ENCODE assay signal across 17 cellular contexts in the genomic region with DNA sequence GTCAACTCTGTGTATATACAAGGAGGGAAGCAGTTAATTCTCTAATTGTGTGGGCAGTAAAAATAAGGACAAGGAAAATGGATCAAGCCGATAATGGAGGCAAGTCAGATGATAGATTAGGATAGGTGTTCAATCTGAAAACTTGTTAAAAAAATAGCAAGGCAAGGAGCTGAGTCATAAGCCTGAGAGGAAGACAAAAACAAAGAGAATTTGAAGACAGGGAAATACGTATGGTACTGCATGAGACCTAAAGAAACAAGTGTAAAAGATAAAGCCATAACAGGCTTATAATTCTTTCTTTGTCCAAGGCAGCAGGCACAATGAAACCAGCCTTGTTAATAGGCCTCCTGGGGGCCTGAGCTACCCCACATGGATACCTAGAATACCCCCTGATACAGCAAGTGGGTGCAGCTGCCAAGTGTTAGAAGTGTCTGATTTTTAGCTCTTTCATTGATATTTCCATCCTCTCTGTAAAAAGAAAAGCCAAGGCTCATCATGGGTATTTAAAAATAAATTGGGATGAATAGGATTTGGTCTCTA.
DNase-seq lines count a peak whose midpoint lies in the region; ATAC-seq, FAIRE-seq and TF ChIP-seq lines count a peak whose summit lies in the region.
"Had no signal": no experiment of that assay in that cellular context is flagged by ENCODE, and none has a peak within 500 bp of the region (broad histone marks: within the 10 kb centered on the region; RNA-seq: fewer than 3 reads in every experiment).

No MANE protein-coding gene starts in this region.

- H3K36me3 ChIP-seq in SJCRH30, result no peaks in the 10 kb centered on the region
- no peaks in the 10 kb centered on the region for H3K36me3 ChIP-seq in endothelial cell of umbilical vein (ENCODE audit: control insufficient read depth in 2 of 2, extremely low read depth in 1 of 2, insufficient read depth in 2 of 2, low read length in 2 of 2)
- no peaks in the 10 kb centered on the region for H3K36me3 ChIP-seq in smooth muscle cell (ENCODE audit: low read depth)
- H3K36me3 ChIP-seq in CD8-positive, alpha-beta T cell (ENCODE audit: insufficient read depth, low read length), result no peaks in the 10 kb centered on the region
- H3K36me3 ChIP-seq: BLaER1 treated with 17β-estradiol and CSF1 and Interleukin-3, amounts not matched to agents 10 nM and 100 nM had no signal

- no peaks in the 10 kb centered on the region for H3K9me1 ChIP-seq in endothelial cell of umbilical vein (replicated peaks; ENCODE audit: control insufficient read depth, extremely low read depth, insufficient read depth, low read length)

- no peak for TF ChIP-seq POLR2A in H54 (IDR thresholded peaks at IDR 0.05; ENCODE audit: low read depth, low read length)
- TF ChIP-seq POLR2A in endothelial cell of umbilical vein (IDR thresholded peaks at IDR 0.05; ENCODE audit: low read depth, low read length), result no peak

- DNase-seq in H54 (ENCODE audit: insufficient read length, low spot score) (no peak), SJCRH30 (peak; percentile 57 to 79), endothelial cell of umbilical vein (ENCODE audit: low read depth, low spot score) (peak; percentile 81), smooth muscle cell (lab: John Stamatoyannopoulos, UW; ENCODE audit: unreplicated experiment) (no peak), midbrain (lab: John Stamatoyannopoulos, UW) (no peak)
- DNase-seq in CD8-positive, alpha-beta T cell, result no peak
- DNase-seq: ACHN; Calu3; CD4-positive, CD25-positive, alpha-beta regulatory T cell; DMS 273 treated with DMSO at 0.1 percent for 48 hours; GM23248; HCEC 1CT; HFFc6 had no signal

- H3K4me3 Mint-ChIP-seq in CD8-positive, alpha-beta T cell, result no peak overlapping the region
- H3K4me3 Mint-ChIP-seq: CD4-positive, CD25-positive, alpha-beta regulatory T cell; HFFc6 had no signal

- no peak overlapping the region for H3K27ac Mint-ChIP-seq in CD8-positive, alpha-beta T cell
- H3K27ac Mint-ChIP-seq: CD4-positive, CD25-positive, alpha-beta regulatory T cell; HFFc6 had no signal

- no peaks in the 10 kb centered on the region for H3K9me3 ChIP-seq in SJCRH30 (replicated peaks)
- H3K9me3 ChIP-seq in endothelial cell of umbilical vein (replicated peaks; ENCODE audit: control insufficient read depth, insufficient read depth, low read length), result no peaks in the 10 kb centered on the region
- no peaks in the 10 kb centered on the region for H3K9me3 ChIP-seq in smooth muscle cell (replicated peaks; ENCODE audit: low read depth)
- H3K9me3 ChIP-seq in CD8-positive, alpha-beta T cell (ENCODE audit: low read length), result no peaks in the 10 kb centered on the region
- H3K9me3 ChIP-seq: BLaER1 treated with 17β-estradiol and CSF1 and Interleukin-3, amounts not matched to agents 10 nM and 100 nM had no signal

- POLR2A ChIA-PET in endothelial cell of umbilical vein (lab: Charles Lee), result interaction anchor here (0.8 kb wide), 1 partner anchor 14 kb away, joined by 3 read pairs; no protein-coding TSS in a partner anchor
- POLR2A ChIA-PET in CD8-positive, alpha-beta T cell (lab: Charles Lee), result no interaction called here

- H3K4me1 Mint-ChIP-seq in CD8-positive, alpha-beta T cell (ENCODE audit: low read depth), result no peaks in the 10 kb centered on the region

- WGBS in smooth muscle cell (ENCODE audit: low lambda C conversion rate), result 64% methylated on average over 2 of the region's 2 CpGs

- CTCF ChIA-PET in endothelial cell of umbilical vein (lab: Charles Lee), result interaction anchor here (1.1 to 2.4 kb wide), 3 partner anchors 13 to 825 kb away, joined by 3 to 17 read pairs (median 4); no protein-coding TSS in a partner anchor
- CTCF ChIA-PET in CD8-positive, alpha-beta T cell (lab: Charles Lee), result no interaction called here

- dilution Hi-C loops in endothelial cell of umbilical vein (cut with MboI; ENCODE audit: extremely low pct_ligation_motif_present, low sequenced_read_pairs), result no loop called here

- H3K79me2 ChIP-seq in endothelial cell of umbilical vein (ENCODE audit: control insufficient read depth, insufficient read depth, low read length) (no peaks in the 10 kb centered on the region), smooth muscle cell (ENCODE audit: low read depth) (no peaks in the 10 kb centered on the region)

- TF ChIP-seq CTCF in endothelial cell of umbilical vein (IDR thresholded peaks at IDR 0.05; ENCODE audit: extremely low read depth in 1 of 2, insufficient read depth in 1 of 2, low read depth in 1 of 2, low read length in 2 of 2) (no peak), smooth muscle cell (IDR thresholded peaks at IDR 0.05; ENCODE audit: borderline replicate concordance, insufficient read depth, poor library complexity, severe bottlenecking) (no peak)
- TF ChIP-seq CTCF in CD8-positive, alpha-beta T cell (IDR thresholded peaks at IDR 0.05), result no peak

- no peaks in the 10 kb centered on the region for H4K20me1 ChIP-seq in endothelial cell of umbilical vein (replicated peaks; ENCODE audit: control insufficient read depth, extremely low read depth, insufficient read depth, low read length)
- no peaks in the 10 kb centered on the region for H4K20me1 ChIP-seq in smooth muscle cell (ENCODE audit: low read depth)
- H4K20me1 ChIP-seq: BLaER1 treated with 17β-estradiol and CSF1 and Interleukin-3, amounts not matched to agents 10 nM and 100 nM had no signal

- H3K27ac ChIP-seq in SJCRH30 (no peak overlapping the region; the same call in 1 of the 2 replicates), endothelial cell of umbilical vein (ENCODE audit: insufficient read depth, low read depth, low read length) (peak overlapping the region; percentile 84), smooth muscle cell (ENCODE audit: low read depth) (no peak overlapping the region)
- no peak overlapping the region for H3K27ac ChIP-seq in CD8-positive, alpha-beta T cell (ENCODE audit: low read depth, low read length)
- H3K27ac ChIP-seq: BLaER1 treated with 17β-estradiol and CSF1 and Interleukin-3, amounts not matched to agents 10 nM and 100 nM; GM23248 had no signal

- H2AFZ ChIP-seq in endothelial cell of umbilical vein (ENCODE audit: low read depth, low read length) (peak overlapping the region; percentile 80), smooth muscle cell (ENCODE audit: low read depth) (peak overlapping the region; percentile 25)
- H2AFZ ChIP-seq: GM23248 had no signal

- H3K4me3 ChIP-seq in SJCRH30 (no peak overlapping the region), endothelial cell of umbilical vein (replicated peaks in 1 of 3; ENCODE audit: insufficient read depth in 1 of 3, low read depth in 1 of 3, low read length in 3 of 3) (no peak overlapping the region), smooth muscle cell (no peak overlapping the region)
- H3K4me3 ChIP-seq in CD8-positive, alpha-beta T cell (ENCODE audit: low read depth, low read length), result no peak overlapping the region
- H3K4me3 ChIP-seq: BLaER1 treated with 17β-estradiol and CSF1 and Interleukin-3, amounts not matched to agents 10 nM and 100 nM; GM23248 had no signal

- peaks cover 12% of the 10 kb centered on the region for H3K4me1 ChIP-seq in SJCRH30
- peaks cover 16% of the 10 kb centered on the region for H3K4me1 ChIP-seq in endothelial cell of umbilical vein (ENCODE audit: control insufficient read depth, extremely low read depth, insufficient read depth, low read length)
- H3K4me1 ChIP-seq in smooth muscle cell (ENCODE audit: low read depth), result no peaks in the 10 kb centered on the region
- no peaks in the 10 kb centered on the region for H3K4me1 ChIP-seq in CD8-positive, alpha-beta T cell (ENCODE audit: insufficient read depth, low read length)

- ATAC-seq in CD8-positive, alpha-beta T cell, result no peak
- ATAC-seq in HG03095 (IDR thresholded peaks at IDR 0.05; ENCODE audit: unreplicated experiment), result no peak
- ATAC-seq: HepG2 had no signal

- no peaks in the 10 kb centered on the region for H3K36me3 Mint-ChIP-seq in CD8-positive, alpha-beta T cell
- H3K36me3 Mint-ChIP-seq: CD4-positive, CD25-positive, alpha-beta regulatory T cell had no signal

- FAIRE-seq in H54 (lab: Jason Lieb, UNC) (peak; percentile 62), endothelial cell of umbilical vein (lab: Jason Lieb, UNC) (peak; percentile 77)
- FAIRE-seq: HepG2, HTR-8/SVneo had no signal

- H3K27me3 Mint-ChIP-seq in CD8-positive, alpha-beta T cell (ENCODE audit: low read depth), result no peaks in the 10 kb centered on the region
- H3K27me3 Mint-ChIP-seq: CD4-positive, CD25-positive, alpha-beta regulatory T cell had no signal

- peak overlapping the region; percentile 42 for H3K4me2 ChIP-seq in endothelial cell of umbilical vein (ENCODE audit: insufficient read depth, low read length)
- H3K4me2 ChIP-seq in smooth muscle cell, result no peak overlapping the region
- H3K4me2 ChIP-seq: BLaER1 treated with 17β-estradiol and CSF1 and Interleukin-3, amounts not matched to agents 10 nM and 100 nM had no signal

- H3K9ac ChIP-seq in endothelial cell of umbilical vein (replicated peaks; ENCODE audit: extremely low read depth, insufficient read depth, low read length) (peak overlapping the region; percentile 46), smooth muscle cell (ENCODE audit: low read depth) (peak overlapping the region; percentile 13)
- H3K9ac ChIP-seq: BLaER1 treated with 17β-estradiol and CSF1 and Interleukin-3, amounts not matched to agents 10 nM and 100 nM; GM23248 had no signal

- BruUV-seq in endothelial cell of umbilical vein (replicated peaks; lab: Mats Ljungman, UMichigan), result TSS peak; percentile 89

- H3F3A ChIP-seq in smooth muscle cell (ENCODE audit: low read depth), result peaks cover 2% of the 10 kb centered on the region

- intact Hi-C loops in endothelial cell of umbilical vein (cut with micrococcal nuclease), result loop anchor here (1.0 to 5.0 kb wide), 2 partner anchors 14 to 822 kb away; no protein-coding TSS in a partner anchor
- intact Hi-C loops in CD8-positive, alpha-beta T cell (cut with DNase I, micrococcal nuclease), result no loop called here

- peaks cover 21% of the 10 kb centered on the region for H3K9me3 Mint-ChIP-seq in CD8-positive, alpha-beta T cell

- H3K27me3 ChIP-seq in SJCRH30, result no peaks in the 10 kb centered on the region
- H3K27me3 ChIP-seq in endothelial cell of umbilical vein (ENCODE audit: control insufficient read depth in 2 of 2, insufficient read depth in 2 of 2, low read length in 2 of 2), result no peaks in the 10 kb centered on the region
- no peaks in the 10 kb centered on the region for H3K27me3 ChIP-seq in smooth muscle cell (ENCODE audit: low read depth)
- H3K27me3 ChIP-seq in CD8-positive, alpha-beta T cell (ENCODE audit: insufficient read depth, low read length), result no peaks in the 10 kb centered on the region
- H3K27me3 ChIP-seq: BLaER1 treated with 17β-estradiol and CSF1 and Interleukin-3, amounts not matched to agents 10 nM and 100 nM had no signal

TF ChIP-seq in endothelial cell of umbilical vein, 7 proteins besides CTCF, POLR2A, EP300 and RAD21:
- TF ChIP-seq EZH2 (IDR thresholded peaks at IDR 0.05; ENCODE audit: borderline replicate concordance, low read depth, low read length, severe bottlenecking) (no peak), JUN (IDR thresholded peaks at IDR 0.05; ENCODE audit: borderline replicate concordance, insufficient read depth, insufficient read length, low read depth) (peak; percentile 64), FOS (IDR thresholded peaks at IDR 0.05; ENCODE audit: borderline replicate concordance, insufficient read depth, low read length) (peak; percentile 51)
TF ChIP-seq in endothelial cell of umbilical vein: peak in this region for 2.

Comparison
In these comparisons a context has a peak if more than half of its experiments do, and no peak if none do; other contexts are left out.
1. DNase-seq: peak in SJCRH30 (2 of 2) and endothelial cell of umbilical vein (single experiment); none in H54 (single experiment), smooth muscle cell (single experiment), CD8-positive, alpha-beta T cell (0 of 7) and midbrain (single experiment).